In genomic region chr18:13381331-13381730, GRCh38 we compare ENCODE assay signal across 8 cellular contexts.
DNase-seq lines count a peak whose midpoint lies in the region; ATAC-seq and TF ChIP-seq lines count a peak whose summit lies in the region.

No MANE protein-coding gene starts in this region.

- POLR2A ChIA-PET in CD4-positive, alpha-beta memory T cell (lab: Charles Lee; ENCODE audit: partially characterized antibody), result interaction anchor here (1.0 to 2.5 kb wide), 10 partner anchors 55 to 244 kb away, joined by 3 to 7 read pairs (median 4); partner anchors contain the start of gene LDLRAD4
- POLR2A ChIA-PET in PC-9 (lab: Charles Lee; ENCODE audit: unreplicated experiment), result no interaction called here

- no peaks in the 10 kb centered on the region for H3K9me3 Mint-ChIP-seq in CD4-positive, alpha-beta memory T cell
- H3K9me3 Mint-ChIP-seq in endothelial cell (ENCODE audit: unreplicated experiment), result no peaks in the 10 kb centered on the region

- no peaks in the 10 kb centered on the region for H3K27me3 Mint-ChIP-seq in CD4-positive, alpha-beta memory T cell
- peaks cover 9% of the 10 kb centered on the region for H3K27me3 Mint-ChIP-seq in endothelial cell (ENCODE audit: unreplicated experiment)

- TF ChIP-seq POLR2A in Peyer's patch (IDR thresholded peaks at IDR 0.05) (no peak), prostate gland (IDR thresholded peaks at IDR 0.05) (no peak)

- peak overlapping the region; percentile 98 to 100 (median 99) for H3K27ac Mint-ChIP-seq in CD4-positive, alpha-beta memory T cell
- H3K27ac Mint-ChIP-seq in endothelial cell (ENCODE audit: unreplicated experiment), result peak overlapping the region; percentile 95

- H4K20me1 ChIP-seq in PC-9 (ENCODE audit: insufficient read depth), result no peaks in the 10 kb centered on the region

- no peak for DNase-seq in CD4-positive, alpha-beta memory T cell
- DNase-seq in Peyer's patch (peak in 1 of 3 donors; percentile 41), endothelial cell (ENCODE audit: low spot score) (no peak), prostate gland (ENCODE audit: low spot score) (no peak), AG08396 (ENCODE audit: low spot score) (no peak), PC-9 (no peak), NCI-H446 (lab: John Stamatoyannopoulos, UW) (no peak)

- 91% methylated on average over 9 of the region's 9 CpGs for WGBS in prostate gland

- no peaks in the 10 kb centered on the region for H3K27me3 ChIP-seq in CD4-positive, alpha-beta memory T cell (ENCODE audit: insufficient read depth, low read length)
- no peaks in the 10 kb centered on the region for H3K27me3 ChIP-seq in Peyer's patch
- H3K27me3 ChIP-seq in prostate gland (replicated peaks; ENCODE audit: insufficient read depth), result no peaks in the 10 kb centered on the region
- peaks cover 82% of the 10 kb centered on the region for H3K27me3 ChIP-seq in PC-9 (ENCODE audit: insufficient read depth, low read depth)

- ATAC-seq in GM21515 (IDR thresholded peaks at IDR 0.05; ENCODE audit: unreplicated experiment), result no peak

- H3K79me2 ChIP-seq in PC-9 (ENCODE audit: low read depth), result no peaks in the 10 kb centered on the region

- H3K36me3 Mint-ChIP-seq in CD4-positive, alpha-beta memory T cell, result peaks cover 0 to 6% of the 10 kb centered on the region in 2 donors
- H3K36me3 Mint-ChIP-seq in endothelial cell (ENCODE audit: low read depth, unreplicated experiment), result peaks cover 5% of the 10 kb centered on the region

- peak overlapping the region; percentile 89 for H3K27ac ChIP-seq in CD4-positive, alpha-beta memory T cell (ENCODE audit: low read depth, low read length)
- H3K27ac ChIP-seq in Peyer's patch (peak overlapping the region; percentile 61 to 86 (median 73)), prostate gland (peak overlapping the region; percentile 47 to 74), PC-9 (no peak overlapping the region)

- peak overlapping the region; percentile 83 to 97 (median 90) for H3K4me3 Mint-ChIP-seq in CD4-positive, alpha-beta memory T cell
- no peak overlapping the region for H3K4me3 Mint-ChIP-seq in endothelial cell (ENCODE audit: unreplicated experiment)

- H3K9me3 ChIP-seq in CD4-positive, alpha-beta memory T cell (ENCODE audit: control insufficient read depth in 1 of 2, low read length in 2 of 2), result no peaks in the 10 kb centered on the region
- H3K9me3 ChIP-seq in Peyer's patch (no peaks in the 10 kb centered on the region), prostate gland (no peaks in the 10 kb centered on the region), PC-9 (ENCODE audit: insufficient read depth, low read depth) (no peaks in the 10 kb centered on the region)

- no peaks in the 10 kb centered on the region for H3F3A ChIP-seq in PC-9 (ENCODE audit: insufficient read depth, low read depth)

- H3K9me2 ChIP-seq in PC-9 (ENCODE audit: insufficient read depth), result no peaks in the 10 kb centered on the region

- H3K4me1 Mint-ChIP-seq in CD4-positive, alpha-beta memory T cell, result peaks cover 56 to 82% (median 76%) of the 10 kb centered on the region in 4 donors
- H3K4me1 Mint-ChIP-seq in endothelial cell (ENCODE audit: unreplicated experiment), result peaks cover 22% of the 10 kb centered on the region

- peak overlapping the region in 1 of 2 donors; percentile 63 for H3K4me3 ChIP-seq in CD4-positive, alpha-beta memory T cell (ENCODE audit: low read length in 2 of 2)
- H3K4me3 ChIP-seq in Peyer's patch (no peak overlapping the region), prostate gland (no peak overlapping the region), PC-9 (no peak overlapping the region)

- BruUV-seq in PC-9 (replicated peaks; lab: Mats Ljungman, UMichigan), result no TSS peak

- peaks cover 75% of the 10 kb centered on the region for H3K4me1 ChIP-seq in CD4-positive, alpha-beta memory T cell (ENCODE audit: insufficient read depth, low read length)
- H3K4me1 ChIP-seq in Peyer's patch, result peaks cover 0 to 35% (median 1%) of the 10 kb centered on the region in 4 donors
- peaks cover 12% of the 10 kb centered on the region for H3K4me1 ChIP-seq in prostate gland (replicated peaks)
- H3K4me1 ChIP-seq in PC-9 (replicated peaks; ENCODE audit: insufficient read depth), result no peaks in the 10 kb centered on the region

- no peak for TF ChIP-seq CTCF in Peyer's patch (IDR thresholded peaks at IDR 0.05)
- TF ChIP-seq CTCF in endothelial cell (IDR thresholded peaks at IDR 0.05; ENCODE audit: unreplicated experiment), result no peak
- TF ChIP-seq CTCF in prostate gland (IDR thresholded peaks at IDR 0.05), result no peak
- no peak for TF ChIP-seq CTCF in PC-9 (conservative IDR thresholded peaks at IDR 0.05)

- no peak overlapping the region for H3K4me2 ChIP-seq in PC-9

- no peak overlapping the region for H2AFZ ChIP-seq in PC-9

- H3K36me3 ChIP-seq in CD4-positive, alpha-beta memory T cell (ENCODE audit: insufficient read depth, low read length), result no peaks in the 10 kb centered on the region
- H3K36me3 ChIP-seq in Peyer's patch (no peaks in the 10 kb centered on the region), prostate gland (no peaks in the 10 kb centered on the region), PC-9 (ENCODE audit: low read depth) (no peaks in the 10 kb centered on the region)

- intact Hi-C loops in CD4-positive, alpha-beta memory T cell (cut with micrococcal nuclease), result loop anchor here (5.0 kb wide), 1 partner anchor 244 kb away; no protein-coding TSS in a partner anchor
- intact Hi-C loops in prostate gland (cut with DNase I) (loop anchor here (5.0 to 10.0 kb wide), 2 partner anchors 117 to 164 kb away; partner anchors contain the start of gene LDLRAD4), PC-9 (cut with micrococcal nuclease; ENCODE audit: unreplicated experiment) (no loop called here)

- CTCF ChIA-PET in CD4-positive, alpha-beta memory T cell (lab: Charles Lee; ENCODE audit: partially characterized antibody), result interaction anchor here (0.9 to 2.2 kb wide), 3 partner anchors 9 to 225 kb away, joined by 3 to 12 read pairs (median 3); no protein-coding TSS in a partner anchor
- CTCF ChIA-PET in PC-9 (lab: Charles Lee), result no interaction called here
